23 cellular contexts compared by ENCODE assay signal in the genomic region with DNA sequence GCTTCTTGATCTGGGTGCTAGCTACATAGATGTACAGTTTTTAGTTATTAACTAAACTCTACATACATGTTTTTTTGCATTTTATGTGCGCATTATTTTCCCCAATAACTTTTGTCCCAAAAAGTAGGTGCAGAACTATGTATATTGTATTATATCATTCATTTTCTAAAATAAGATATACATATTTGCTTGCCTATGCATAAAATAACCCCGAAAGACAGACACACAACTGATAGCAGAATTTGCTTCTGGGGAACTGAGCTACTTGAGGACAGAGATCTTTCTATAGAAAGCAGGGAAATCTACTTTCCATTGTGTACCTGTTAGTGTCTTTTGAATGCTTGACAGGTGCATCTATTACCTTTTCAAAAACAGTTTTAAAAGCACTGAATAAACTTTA.
DNase-seq lines count a peak whose midpoint lies in the region; ATAC-seq lines count a peak whose summit lies in the region.
"Had no signal": no experiment of that assay in that cellular context is flagged by ENCODE, and none has a peak within 500 bp of the region (broad histone marks: within the 10 kb centered on the region; RNA-seq: fewer than 3 reads in every experiment).

No MANE protein-coding gene starts in this region.

- H3K9me3 ChIP-seq in aorta (ENCODE audit: control insufficient read depth, low read length): peaks cover 2% of the 10 kb centered on the region
- H3K9me3 ChIP-seq: BE2C; BLaER1 treated with 17β-estradiol and CSF1 and Interleukin-3, amounts not matched to agents 10 nM and 100 nM; HAP-1 had no signal

- ATAC-seq in GM21423 (IDR thresholded peaks at IDR 0.05; ENCODE audit: unreplicated experiment): no peak
- ATAC-seq in aorta (ENCODE audit: low FRiP score): no peak
- ATAC-seq: GM12878 had no signal

- H3K4me1 Mint-ChIP-seq in activated CD4-positive, alpha-beta T cell treated with anti-CD3 and anti-CD28 coated beads, Interleukin-2, amount 10 ng/mL, durations not matched to agents 24 days and 14 days: no peaks in the 10 kb centered on the region
- H3K4me1 Mint-ChIP-seq in activated CD4-positive, alpha-beta T cell treated with anti-CD3 and anti-CD28 coated beads, Interleukin-2, amount 10 ng/mL, durations not matched to agents 7 days and 5 days: peaks cover 5% of the 10 kb centered on the region
- H3K4me1 Mint-ChIP-seq: CD14-positive monocyte; CD8-positive, alpha-beta memory T cell had no signal

- no peak overlapping the region for H3K4me3 Mint-ChIP-seq in activated CD4-positive, alpha-beta T cell treated with anti-CD3 and anti-CD28 coated beads, Interleukin-2, amount 10 ng/mL, durations not matched to agents 24 days and 14 days
- H3K4me3 Mint-ChIP-seq in activated CD4-positive, alpha-beta T cell treated with anti-CD3 and anti-CD28 coated beads, Interleukin-2, amount 10 ng/mL, durations not matched to agents 7 days and 5 days: no peak overlapping the region
- H3K4me3 Mint-ChIP-seq: CD14-positive monocyte; CD4-positive, alpha-beta T cell; CD8-positive, alpha-beta memory T cell; HFFc6 had no signal

- CTCF ChIA-PET in activated CD4-positive, alpha-beta T cell treated with anti-CD3 and anti-CD28 coated beads, Interleukin-2, amount 10 ng/mL, durations not matched to agents 7 days and 5 days (lab: Charles Lee): no interaction called here

- POLR2A ChIA-PET in activated CD4-positive, alpha-beta T cell treated with anti-CD3 and anti-CD28 coated beads, Interleukin-2, amount 10 ng/mL, durations not matched to agents 7 days and 5 days (lab: Charles Lee): no interaction called here

- no peak overlapping the region for H3K27ac ChIP-seq in aorta (ENCODE audit: low read depth in 1 of 2, low read length in 2 of 2)
- H3K27ac ChIP-seq: 22Rv1; BLaER1 treated with 17β-estradiol and CSF1 and Interleukin-3, amounts not matched to agents 10 nM and 100 nM had no signal

- 81 to 90% methylated on average over 2 of the region's 2 CpGs for WGBS in aorta, 2 donors

- no peaks in the 10 kb centered on the region for H3K36me3 Mint-ChIP-seq in activated CD4-positive, alpha-beta T cell treated with anti-CD3 and anti-CD28 coated beads, Interleukin-2, amount 10 ng/mL, durations not matched to agents 24 days and 14 days (ENCODE audit: low read depth)
- H3K36me3 Mint-ChIP-seq in activated CD4-positive, alpha-beta T cell treated with anti-CD3 and anti-CD28 coated beads, Interleukin-2, amount 10 ng/mL, durations not matched to agents 7 days and 5 days (ENCODE audit: low read depth): no peaks in the 10 kb centered on the region
- H3K36me3 Mint-ChIP-seq: CD14-positive monocyte; CD8-positive, alpha-beta memory T cell had no signal

- H3K27me3 Mint-ChIP-seq in activated CD4-positive, alpha-beta T cell treated with anti-CD3 and anti-CD28 coated beads, Interleukin-2, amount 10 ng/mL, durations not matched to agents 24 days and 14 days: peaks cover 20% of the 10 kb centered on the region
- H3K27me3 Mint-ChIP-seq in activated CD4-positive, alpha-beta T cell treated with anti-CD3 and anti-CD28 coated beads, Interleukin-2, amount 10 ng/mL, durations not matched to agents 7 days and 5 days: peaks cover 44% of the 10 kb centered on the region

- no peaks in the 10 kb centered on the region for H3K36me3 ChIP-seq in aorta (ENCODE audit: control insufficient read depth in 1 of 2, insufficient read depth in 2 of 2, low read length in 1 of 2)
- H3K36me3 ChIP-seq: BE2C; BLaER1 treated with 17β-estradiol and CSF1 and Interleukin-3, amounts not matched to agents 10 nM and 100 nM; HAP-1 had no signal

- peaks cover 0 to 4% of the 10 kb centered on the region in 2 donors for H3K27me3 ChIP-seq in aorta (ENCODE audit: control insufficient read depth in 1 of 2, insufficient read depth in 2 of 2, low read length in 1 of 2)
- H3K27me3 ChIP-seq: BE2C; BLaER1 treated with 17β-estradiol and CSF1 and Interleukin-3, amounts not matched to agents 10 nM and 100 nM had no signal

- H3K27ac Mint-ChIP-seq in activated CD4-positive, alpha-beta T cell treated with anti-CD3 and anti-CD28 coated beads, Interleukin-2, amount 10 ng/mL, durations not matched to agents 24 days and 14 days: no peak overlapping the region
- H3K27ac Mint-ChIP-seq in activated CD4-positive, alpha-beta T cell treated with anti-CD3 and anti-CD28 coated beads, Interleukin-2, amount 10 ng/mL, durations not matched to agents 7 days and 5 days: no peak overlapping the region
- H3K27ac Mint-ChIP-seq: CD14-positive monocyte; CD4-positive, alpha-beta T cell; CD8-positive, alpha-beta memory T cell; HFFc6 had no signal

- H3K4me1 ChIP-seq in aorta (ENCODE audit: control insufficient read depth in 1 of 2, insufficient read depth in 2 of 2, low read length in 2 of 2): no peaks in the 10 kb centered on the region
- H3K4me1 ChIP-seq: BE2C; BLaER1 treated with 17β-estradiol and CSF1 and Interleukin-3, amounts not matched to agents 10 nM and 100 nM; HAP-1 had no signal

- no peaks in the 10 kb centered on the region for H3K9me3 Mint-ChIP-seq in activated CD4-positive, alpha-beta T cell treated with anti-CD3 and anti-CD28 coated beads, Interleukin-2, amount 10 ng/mL, durations not matched to agents 24 days and 14 days
- no peaks in the 10 kb centered on the region for H3K9me3 Mint-ChIP-seq in activated CD4-positive, alpha-beta T cell treated with anti-CD3 and anti-CD28 coated beads, Interleukin-2, amount 10 ng/mL, durations not matched to agents 7 days and 5 days
- H3K9me3 Mint-ChIP-seq: CD4-positive, alpha-beta T cell; CD8-positive, alpha-beta memory T cell; HFFc6 had no signal

- intact Hi-C loops in activated CD4-positive, alpha-beta T cell treated with anti-CD3 and anti-CD28 coated beads, Interleukin-2, amount 10 ng/mL, durations not matched to agents 24 days and 14 days (cut with micrococcal nuclease): no loop called here
- intact Hi-C loops in aorta (cut with DNase I): no loop called here

- no peak overlapping the region for H3K4me3 ChIP-seq in aorta (ENCODE audit: low read length in 2 of 2)
- H3K4me3 ChIP-seq: BLaER1 treated with 17β-estradiol and CSF1 and Interleukin-3, amounts not matched to agents 10 nM and 100 nM; GM12878; HAP-1 had no signal

- peak; percentile 9 for DNase-seq in activated CD4-positive, alpha-beta T cell treated with anti-CD3 and anti-CD28 coated beads, Interleukin-2, amount 10 ng/mL, durations not matched to agents 24 days and 14 days
- DNase-seq in activated CD4-positive, alpha-beta T cell treated with anti-CD3 and anti-CD28 coated beads, Interleukin-2, amount 10 ng/mL, durations not matched to agents 7 days and 5 days: no peak
- DNase-seq in NCI-H1436 (lab: John Stamatoyannopoulos, UW) (peak; percentile 8), NCI-H748 treated with DMSO at 0.1 percent for 48 hours (lab: John Stamatoyannopoulos, UW) (peak; percentile 45), aorta (no peak)
- no peak for DNase-seq in NK-92 treated with Interleukin-12 subunit alpha and Interleukin-12 subunit beta, amount 100 ng/mL, for 24 hours (lab: John Stamatoyannopoulos, UW)
- DNase-seq: ACHN; AML-193; BE2C; CD4-positive, alpha-beta T cell; CD8-positive, alpha-beta memory T cell; DMS 273 treated with DMSO at 0.1 percent for 48 hours; DMS79; EL; GDM1; GOT3; HFFc6 had no signal

Comparison
In these comparisons a context has a peak if more than half of its experiments do, and no peak if none do; other contexts are left out.
1. DNase-seq: peak in activated CD4-positive, alpha-beta T cell treated with anti-CD3 and anti-CD28 coated beads, Interleukin-2, amount 10 ng/mL, durations not matched to agents 24 days and 14 days (single experiment), NCI-H1436 (single experiment) and NCI-H748 treated with DMSO at 0.1 percent for 48 hours (single experiment); none in activated CD4-positive, alpha-beta T cell treated with anti-CD3 and anti-CD28 coated beads, Interleukin-2, amount 10 ng/mL, durations not matched to agents 7 days and 5 days (single experiment), aorta (0 of 2) and NK-92 treated with Interleukin-12 subunit alpha and Interleukin-12 subunit beta, amount 100 ng/mL, for 24 hours (single experiment).